ENCODE assay signal across 22 cellular contexts in the genomic region with DNA sequence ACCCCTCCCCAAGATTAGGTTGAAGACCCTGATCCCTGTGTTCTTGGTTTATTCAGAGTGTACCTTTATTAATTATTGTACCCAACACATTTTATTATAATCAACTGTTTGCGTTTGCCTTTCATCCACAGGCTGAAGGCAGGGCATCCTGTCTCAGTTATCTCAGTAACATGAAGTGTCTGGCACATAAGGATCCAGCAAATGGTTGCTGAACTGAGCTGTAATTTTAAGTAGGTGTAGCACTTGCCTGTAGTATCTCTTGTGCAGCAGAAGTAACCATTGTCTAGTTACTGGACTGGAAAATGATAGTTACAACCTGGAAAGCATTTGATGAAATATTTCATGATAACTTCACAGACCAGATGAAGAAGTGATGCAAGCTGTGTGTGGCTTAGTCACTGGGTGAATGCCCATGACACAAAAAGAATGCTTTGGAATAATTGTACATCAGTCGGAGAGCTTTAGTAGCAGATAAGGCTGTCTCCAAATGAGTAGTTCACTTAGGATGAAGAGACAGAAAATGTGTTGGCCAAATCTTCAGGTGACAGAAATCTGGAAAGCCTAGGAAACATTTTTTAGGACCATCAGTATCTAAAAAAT. TPM values are rescaled to one million over a fixed set of nuclear protein-coding genes. Genes with fewer than 3 reads are reported as not detected.
DNase-seq lines count a peak whose midpoint lies in the region; ATAC-seq and TF ChIP-seq lines count a peak whose summit lies in the region.
"Had no signal": no experiment of that assay in that cellular context is flagged by ENCODE, and none has a peak within 500 bp of the region (broad histone marks: within the 10 kb centered on the region; RNA-seq: fewer than 3 reads in every experiment).

No MANE protein-coding gene starts in this region.

- no peaks in the 10 kb centered on the region for H3K27me3 ChIP-seq in brain microvascular endothelial cell (replicated peaks)
- no peaks in the 10 kb centered on the region for H3K27me3 ChIP-seq in gastrocnemius medialis
- H3K27me3 ChIP-seq in tibial artery = no peaks in the 10 kb centered on the region
- H3K27me3 ChIP-seq: MG63, ovary, upper lobe of right lung had no signal

- H3K4me1 Mint-ChIP-seq in activated CD4-positive, alpha-beta memory T cell treated with anti-CD3 and anti-CD28 coated beads for 36 hours (ENCODE audit: low read depth) = peaks cover 23% of the 10 kb centered on the region
- peaks cover 15% of the 10 kb centered on the region for H3K4me1 Mint-ChIP-seq in activated CD4-positive, alpha-beta memory T cell treated with anti-CD3 and anti-CD28 coated beads, Interleukin-2, amount 10 ng/mL, durations not matched to agents 7 days and 5 days

- TF ChIP-seq CTCF in brain microvascular endothelial cell (IDR thresholded peaks at IDR 0.05; ENCODE audit: low read depth, low read length, missing control alignments) (no peak), gastrocnemius medialis (IDR thresholded peaks at IDR 0.05 in 4 of 5, conservative IDR thresholded peaks at IDR 0.05 in 1 of 5) (no peak), tibial artery (IDR thresholded peaks at IDR 0.05) (no peak)

- H3K27ac ChIP-seq in brain microvascular endothelial cell (no peak overlapping the region), gastrocnemius medialis (peak overlapping the region; percentile 20 to 60 (median 45)), tibial artery (no peak overlapping the region)
- H3K27ac ChIP-seq: HL-60, ovary, upper lobe of right lung had no signal

- CTCF ChIA-PET in activated CD4-positive, alpha-beta memory T cell treated with anti-CD3 and anti-CD28 coated beads for 36 hours (lab: Charles Lee) = interaction anchor here (1.0 to 2.6 kb wide), 3 partner anchors 21 to 86 kb away, joined by 3 to 8 read pairs (median 6); no protein-coding TSS in a partner anchor
- CTCF ChIA-PET in activated CD4-positive, alpha-beta memory T cell treated with anti-CD3 and anti-CD28 coated beads, Interleukin-2, amount 10 ng/mL, durations not matched to agents 7 days and 5 days (lab: Charles Lee) = interaction anchor here (1.3 to 1.8 kb wide), 2 partner anchors 12 to 16 kb away, joined by 3 to 8 read pairs; no protein-coding TSS in a partner anchor

- H3K4me3 Mint-ChIP-seq in activated CD4-positive, alpha-beta memory T cell treated with anti-CD3 and anti-CD28 coated beads for 36 hours = no peak overlapping the region
- no peak overlapping the region for H3K4me3 Mint-ChIP-seq in activated CD4-positive, alpha-beta memory T cell treated with anti-CD3 and anti-CD28 coated beads, Interleukin-2, amount 10 ng/mL, durations not matched to agents 7 days and 5 days
- H3K4me3 Mint-ChIP-seq: endodermal cell; T-helper 1 cell treated with Interleukin-12 subunit alpha and Interleukin-12 subunit beta and Interleukin-4 antibody, amounts not matched to agents 30 μg/mL and 1 μg/mL, for 36 hours had no signal

- peaks cover 48% of the 10 kb centered on the region for H3K36me3 Mint-ChIP-seq in activated CD4-positive, alpha-beta memory T cell treated with anti-CD3 and anti-CD28 coated beads for 36 hours
- peaks cover 78% of the 10 kb centered on the region for H3K36me3 Mint-ChIP-seq in activated CD4-positive, alpha-beta memory T cell treated with anti-CD3 and anti-CD28 coated beads, Interleukin-2, amount 10 ng/mL, durations not matched to agents 7 days and 5 days (ENCODE audit: low read depth)

- POLR2A ChIA-PET in activated CD4-positive, alpha-beta memory T cell treated with anti-CD3 and anti-CD28 coated beads for 36 hours (lab: Charles Lee) = interaction anchor here (1.0 to 1.2 kb wide), 2 partner anchors 13 to 31 kb away, joined by 3 read pairs; no protein-coding TSS in a partner anchor
- POLR2A ChIA-PET in activated CD4-positive, alpha-beta memory T cell treated with anti-CD3 and anti-CD28 coated beads, Interleukin-2, amount 10 ng/mL, durations not matched to agents 7 days and 5 days (lab: Charles Lee) = interaction anchor here (1.1 to 1.6 kb wide), 4 partner anchors 9 to 49 kb away, joined by 3 to 4 read pairs (median 4); no protein-coding TSS in a partner anchor

- ATAC-seq in gastrocnemius medialis = no peak
- no peak for ATAC-seq in HG03280 (IDR thresholded peaks at IDR 0.05; ENCODE audit: unreplicated experiment)
- no peak for ATAC-seq in HG03175 (IDR thresholded peaks at IDR 0.05; ENCODE audit: unreplicated experiment)
- ATAC-seq: upper lobe of right lung had no signal

- DNase-seq in activated CD4-positive, alpha-beta memory T cell treated with anti-CD3 and anti-CD28 coated beads for 36 hours = no peak
- DNase-seq in activated CD4-positive, alpha-beta memory T cell treated with anti-CD3 and anti-CD28 coated beads, Interleukin-2, amount 10 ng/mL, durations not matched to agents 7 days and 5 days = no peak
- DNase-seq in GM04503 (ENCODE audit: low read depth) (peak; percentile 10), brain microvascular endothelial cell (peak; percentile 4), gastrocnemius medialis (no peak), tibial artery (no peak)
- DNase-seq: C1 segment of cervical spinal cord; endodermal cell; hippocampal formation; MG63; NCI-H1436; NCI-H774; ovary; right cardiac atrium; SHP77 treated with DMSO at 0.1 percent for 48 hours; stimulated activated naive CD4-positive, alpha-beta T cell; upper lobe of right lung had no signal

- peak overlapping the region; percentile 47 for H3K27ac Mint-ChIP-seq in activated CD4-positive, alpha-beta memory T cell treated with anti-CD3 and anti-CD28 coated beads for 36 hours
- H3K27ac Mint-ChIP-seq in activated CD4-positive, alpha-beta memory T cell treated with anti-CD3 and anti-CD28 coated beads, Interleukin-2, amount 10 ng/mL, durations not matched to agents 7 days and 5 days = no peak overlapping the region
- H3K27ac Mint-ChIP-seq: endodermal cell; T-helper 1 cell treated with Interleukin-12 subunit alpha and Interleukin-12 subunit beta and Interleukin-4 antibody, amounts not matched to agents 30 μg/mL and 1 μg/mL, for 36 hours had no signal

- H3K4me1 ChIP-seq in gastrocnemius medialis (peaks cover 20 to 30% of the 10 kb centered on the region in 2 donors), tibial artery (no peaks in the 10 kb centered on the region)
- H3K4me1 ChIP-seq: upper lobe of right lung had no signal

- H3K36me3 ChIP-seq in brain microvascular endothelial cell (replicated peaks) = no peaks in the 10 kb centered on the region
- peaks cover 0 to 37% of the 10 kb centered on the region in 2 donors for H3K36me3 ChIP-seq in gastrocnemius medialis
- peaks cover 30 to 80% (median 35%) of the 10 kb centered on the region in 3 donors for H3K36me3 ChIP-seq in tibial artery
- H3K36me3 ChIP-seq: MG63, ovary had no signal

- no peak overlapping the region for H3K4me3 ChIP-seq in brain microvascular endothelial cell (ENCODE audit: low read depth, low read length)
- H3K4me3 ChIP-seq in gastrocnemius medialis = no peak overlapping the region
- no peak overlapping the region for H3K4me3 ChIP-seq in tibial artery
- H3K4me3 ChIP-seq: MG63, ovary, upper lobe of right lung had no signal

- H3K27me3 Mint-ChIP-seq in activated CD4-positive, alpha-beta memory T cell treated with anti-CD3 and anti-CD28 coated beads for 36 hours = no peaks in the 10 kb centered on the region
- no peaks in the 10 kb centered on the region for H3K27me3 Mint-ChIP-seq in activated CD4-positive, alpha-beta memory T cell treated with anti-CD3 and anti-CD28 coated beads, Interleukin-2, amount 10 ng/mL, durations not matched to agents 7 days and 5 days

- H3K9me3 ChIP-seq in gastrocnemius medialis (no peaks in the 10 kb centered on the region), tibial artery (no peaks in the 10 kb centered on the region)
- H3K9me3 ChIP-seq: MG63, ovary, upper lobe of right lung had no signal

- TF ChIP-seq POLR2A in gastrocnemius medialis (IDR thresholded peaks at IDR 0.05) = no peak

- H3K9me3 Mint-ChIP-seq in activated CD4-positive, alpha-beta memory T cell treated with anti-CD3 and anti-CD28 coated beads for 36 hours = no peaks in the 10 kb centered on the region
- no peaks in the 10 kb centered on the region for H3K9me3 Mint-ChIP-seq in activated CD4-positive, alpha-beta memory T cell treated with anti-CD3 and anti-CD28 coated beads, Interleukin-2, amount 10 ng/mL, durations not matched to agents 7 days and 5 days
- H3K9me3 Mint-ChIP-seq: T-helper 1 cell treated with Interleukin-12 subunit alpha and Interleukin-12 subunit beta and Interleukin-4 antibody, amounts not matched to agents 30 μg/mL and 1 μg/mL, for 36 hours had no signal

- intact Hi-C loops in activated CD4-positive, alpha-beta memory T cell treated with anti-CD3 and anti-CD28 coated beads for 36 hours (cut with micrococcal nuclease) = loop anchor here (5.0 kb wide), 1 partner anchor 48 kb away; no protein-coding TSS in a partner anchor
- intact Hi-C loops in gastrocnemius medialis (cut with DNase I; ENCODE audit: low total_unique reads) = no loop called here
- intact Hi-C loops in tibial artery (cut with DNase I; ENCODE audit: low total_unique reads) = no loop called here

- in situ Hi-C loops in brain microvascular endothelial cell (cut with HindIII; ENCODE audit: low pct_ligation_motif_present, low sequenced_read_pairs) (no loop called here), gastrocnemius medialis (cut with MboI; ENCODE audit: low sequenced_read_pairs in 4 of 4) (no loop called here)

RNA-seq across cellular contexts. Expression of gene ESRP2, which starts 56.6 kb away (rescaled TPM):
- under 1 TPM; 0.27 to 0.59 TPM for total RNA-seq in activated CD4-positive, alpha-beta memory T cell treated with anti-CD3 and anti-CD28 coated beads for 36 hours
- total RNA-seq in activated CD4-positive, alpha-beta memory T cell treated with anti-CD3 and anti-CD28 coated beads, Interleukin-2, amount 10 ng/mL, durations not matched to agents 7 days and 5 days = not detected
- under 1 TPM in 3 of 4 donors, not detected in 1; 0.11 to 0.51 (median 0.13) TPM for total RNA-seq in gastrocnemius medialis
- total RNA-seq: OCI-LY7 had no signal

Comparison
In these comparisons a context has a peak if more than half of its experiments do, and no peak if none do; other contexts are left out.
1. DNase-seq: peak in GM04503 (single experiment) and brain microvascular endothelial cell (single experiment); none in activated CD4-positive, alpha-beta memory T cell treated with anti-CD3 and anti-CD28 coated beads for 36 hours (single experiment), activated CD4-positive, alpha-beta memory T cell treated with anti-CD3 and anti-CD28 coated beads, Interleukin-2, amount 10 ng/mL, durations not matched to agents 7 days and 5 days (single experiment), gastrocnemius medialis (0 of 2) and tibial artery (0 of 2).
2. H3K27ac ChIP-seq: peak in gastrocnemius medialis (4 of 4); none in brain microvascular endothelial cell (single experiment) and tibial artery (0 of 2).